ENCODE assay signal across 10 cellular contexts in the genomic region with DNA sequence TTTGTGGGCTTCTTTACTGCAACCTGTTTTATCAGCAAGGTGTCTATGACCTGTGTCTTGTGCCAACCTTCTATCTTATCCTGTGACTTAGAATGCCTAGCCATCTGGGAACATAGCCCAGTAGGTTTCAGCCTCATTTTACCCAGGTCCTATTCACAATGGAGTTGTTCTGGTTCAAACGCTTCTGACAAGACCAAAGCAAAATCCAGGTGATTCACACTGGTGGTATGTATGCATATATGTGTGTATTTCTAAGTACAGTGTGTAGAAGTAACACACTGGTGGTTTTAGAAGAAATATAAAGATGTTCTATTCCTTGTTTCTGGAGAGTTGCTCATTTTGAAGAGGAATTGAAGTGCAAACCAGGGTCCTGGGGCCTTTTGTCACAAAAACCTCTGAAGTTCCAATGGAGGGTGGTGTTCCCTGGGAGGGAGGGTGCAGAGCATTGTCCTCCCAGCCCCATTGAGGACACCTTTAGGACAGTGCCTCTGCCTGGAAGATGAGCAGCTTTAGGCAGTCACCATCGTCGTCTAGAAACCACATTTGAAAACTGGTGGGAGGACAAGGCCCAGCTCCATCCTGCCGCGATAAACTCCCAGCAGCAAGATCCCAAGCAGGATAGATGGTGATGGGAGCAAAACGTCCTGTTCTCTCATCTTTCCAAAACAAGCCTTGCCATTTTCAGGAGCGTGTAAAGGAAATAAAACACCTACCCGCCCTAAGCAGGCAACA.
DNase-seq lines count a peak whose midpoint lies in the region; ATAC-seq, FAIRE-seq and TF ChIP-seq lines count a peak whose summit lies in the region.
"Had no signal": no experiment of that assay in that cellular context is flagged by ENCODE, and none has a peak within 500 bp of the region (broad histone marks: within the 10 kb centered on the region; RNA-seq: fewer than 3 reads in every experiment).

No MANE protein-coding gene starts in this region.

- H3K27me3 ChIP-seq in Caco-2 (replicated peaks; ENCODE audit: control insufficient read depth, insufficient read depth, low read length) (no peaks in the 10 kb centered on the region), foreskin keratinocyte (no peaks in the 10 kb centered on the region)
- H3K27me3 ChIP-seq: gastroesophageal sphincter had no signal

- TF ChIP-seq CTCF in Caco-2 (IDR thresholded peaks at IDR 0.05; ENCODE audit: insufficient read depth in 1 of 2, low read depth in 1 of 2, low read length in 1 of 2, severe bottlenecking in 1 of 2, unreplicated experiment in 1 of 2), result no peak
- TF ChIP-seq CTCF in foreskin keratinocyte (conservative IDR thresholded peaks at IDR 0.05), result no peak
- no peak for TF ChIP-seq CTCF in D721Med (IDR thresholded peaks at IDR 0.05; ENCODE audit: insufficient read depth, missing control alignments)

- H3K27me3 Mint-ChIP-seq in Caco-2 (ENCODE audit: insufficient read depth, unreplicated experiment) (no peaks in the 10 kb centered on the region), T-helper 17 cell (no peaks in the 10 kb centered on the region)

- POLR2A ChIA-PET in Caco-2 (lab: Charles Lee), result interaction anchor here (0.5 kb wide), 1 partner anchor 372 kb away, joined by 4 read pairs; no protein-coding TSS in a partner anchor

- no peaks in the 10 kb centered on the region for H3K36me3 ChIP-seq in Caco-2 (ENCODE audit: control insufficient read depth, insufficient read depth, low read length)

- intact Hi-C loops in Caco-2 (cut with micrococcal nuclease; ENCODE audit: unreplicated experiment), result loop anchor here (1.0 to 10.0 kb wide), 10 partner anchors 158 to 996 kb away; a partner anchor contains a TSS

- H3K4me3 Mint-ChIP-seq in Caco-2 (ENCODE audit: unreplicated experiment), result peak overlapping the region; percentile 78
- peak overlapping the region; percentile 82 for H3K4me3 Mint-ChIP-seq in T-helper 17 cell

- peak; percentile 12 for ATAC-seq in GM21447 (IDR thresholded peaks at IDR 0.05; ENCODE audit: unreplicated experiment)
- no peak for ATAC-seq in T-helper 17 cell
- peak; percentile 60 for ATAC-seq in foreskin keratinocyte
- ATAC-seq in left lobe of liver, result no peak
- ATAC-seq in HG02759 (IDR thresholded peaks at IDR 0.05; ENCODE audit: unreplicated experiment), result no peak

- H3K27ac ChIP-seq in foreskin keratinocyte, result no peak overlapping the region
- H3K27ac ChIP-seq: C4-2B, gastroesophageal sphincter had no signal

- H3K4me1 ChIP-seq in Caco-2, result no peaks in the 10 kb centered on the region; the same call in 1 of the 2 replicates
- peaks cover 6% of the 10 kb centered on the region for H3K4me1 ChIP-seq in foreskin keratinocyte

- H3K36me3 Mint-ChIP-seq in Caco-2 (ENCODE audit: insufficient read depth, unreplicated experiment) (peaks cover 21% of the 10 kb centered on the region), T-helper 17 cell (ENCODE audit: low read depth) (peaks cover 2% of the 10 kb centered on the region)

- no peak overlapping the region for H3K4me3 ChIP-seq in Caco-2 (ENCODE audit: low read depth, low read length)

- CTCF ChIA-PET in Caco-2 (lab: Charles Lee), result interaction anchor here (0.6 to 1.8 kb wide), 14 partner anchors 10 to 528 kb away, joined by 3 to 11 read pairs (median 4); a partner anchor contains a TSS

- BruUV-seq in Caco-2 (replicated peaks; lab: Mats Ljungman, UMichigan), result no TSS peak

- H3K27ac Mint-ChIP-seq in Caco-2 (ENCODE audit: unreplicated experiment), result peak overlapping the region; percentile 55
- H3K27ac Mint-ChIP-seq in T-helper 17 cell, result peak overlapping the region; percentile 37

- H3K9me3 ChIP-seq in Caco-2 (no peaks in the 10 kb centered on the region), T-helper 17 cell (ENCODE audit: control insufficient read depth, low read length, poor library complexity, severe bottlenecking) (no peaks in the 10 kb centered on the region)
- H3K9me3 ChIP-seq: gastroesophageal sphincter had no signal

- H3K4me1 Mint-ChIP-seq in Caco-2 (ENCODE audit: low read depth, unreplicated experiment) (no peaks in the 10 kb centered on the region), T-helper 17 cell (peaks cover 19% of the 10 kb centered on the region)

- no peaks in the 10 kb centered on the region for H3K9me3 Mint-ChIP-seq in Caco-2 (ENCODE audit: unreplicated experiment)

- FAIRE-seq in D721Med (lab: Jason Lieb, UNC), result no peak

- no peak for DNase-seq in Caco-2
- no peak for DNase-seq in T-helper 17 cell
- peak in 1 of 2 donors; percentile 55 for DNase-seq in foreskin keratinocyte
- no peak for DNase-seq in NCI-H69 (lab: John Stamatoyannopoulos, UW)
- no peak for DNase-seq in left lobe of liver (ENCODE audit: low spot score)
- DNase-seq in D721Med (ENCODE audit: insufficient read length, low spot score), result no peak

Comparison
In these comparisons a context has a peak if more than half of its experiments do, and no peak if none do; other contexts are left out.
1. ATAC-seq: peak in GM21447 (single experiment) and foreskin keratinocyte (single experiment); none in T-helper 17 cell (single experiment), left lobe of liver (single experiment) and HG02759 (single experiment).